ENCODE assay signal across 11 cellular contexts in genomic region chr19:10514211-10515145, GRCh38. TPM values are rescaled to one million over a fixed set of nuclear protein-coding genes. Genes with fewer than 3 reads are reported as not detected.
DNase-seq lines count a peak whose midpoint lies in the region; ATAC-seq, FAIRE-seq and TF ChIP-seq lines count a peak whose summit lies in the region.
"Had no signal": no experiment of that assay in that cellular context is flagged by ENCODE, and none has a peak within 500 bp of the region (broad histone marks: within the 10 kb centered on the region; RNA-seq: fewer than 3 reads in every experiment).

No MANE protein-coding gene starts in this region.

- CTCF ChIA-PET in activated CD8-positive, alpha-beta memory T cell treated with anti-CD3 and anti-CD28 coated beads, Interleukin-2, amount 10 ng/mL, durations not matched to agents 7 days and 5 days (lab: Charles Lee): interaction anchor here (4.8 kb wide), 1 partner anchor 37 kb away, joined by 13 read pairs; no protein-coding TSS in a partner anchor
- CTCF ChIA-PET in Caco-2 (lab: Charles Lee): interaction anchor here (0.6 kb wide), 1 partner anchor 28 kb away, joined by 6 read pairs; no protein-coding TSS in a partner anchor

- ATAC-seq in activated CD8-positive, alpha-beta memory T cell treated with anti-CD3 and anti-CD28 coated beads, Interleukin-2, amount 10 ng/mL, durations not matched to agents 7 days and 5 days: peak; percentile 65
- ATAC-seq: Panc1 had no signal

- peak overlapping the region; percentile 60 for H3K4me3 Mint-ChIP-seq in activated CD8-positive, alpha-beta memory T cell treated with anti-CD3 and anti-CD28 coated beads, Interleukin-2, amount 10 ng/mL, durations not matched to agents 7 days and 5 days
- H3K4me3 Mint-ChIP-seq in glutamatergic neuron (ENCODE audit: unreplicated experiment): no peak overlapping the region
- no peak overlapping the region for H3K4me3 Mint-ChIP-seq in Caco-2 (ENCODE audit: unreplicated experiment)

- WGBS in small intestine, 3 donors: 6 to 13% (median 8%) methylated on average over 103 to 107 of the region's 107 CpGs

- intact Hi-C loops in Caco-2 (cut with micrococcal nuclease; ENCODE audit: unreplicated experiment): no loop called here

- POLR2A ChIA-PET in Caco-2 (lab: Charles Lee): no interaction called here

- no peaks in the 10 kb centered on the region for H3K9me3 ChIP-seq in small intestine (ENCODE audit: control insufficient read depth, low read depth)
- H3K9me3 ChIP-seq in Caco-2: no peaks in the 10 kb centered on the region

- peaks cover 64% of the 10 kb centered on the region for H3K27me3 Mint-ChIP-seq in activated CD8-positive, alpha-beta memory T cell treated with anti-CD3 and anti-CD28 coated beads, Interleukin-2, amount 10 ng/mL, durations not matched to agents 7 days and 5 days
- H3K27me3 Mint-ChIP-seq in glutamatergic neuron (ENCODE audit: unreplicated experiment) (peaks cover 32% of the 10 kb centered on the region), Caco-2 (ENCODE audit: insufficient read depth, unreplicated experiment) (peaks cover 5% of the 10 kb centered on the region)

- H3K4me1 ChIP-seq in small intestine (ENCODE audit: control insufficient read depth in 2 of 2, insufficient read depth in 1 of 2, low read depth in 1 of 2, low read length in 1 of 2) (no peaks in the 10 kb centered on the region), Caco-2 (peaks cover 13% of the 10 kb centered on the region)

- no peaks in the 10 kb centered on the region for H3K36me3 ChIP-seq in small intestine (ENCODE audit: control insufficient read depth in 2 of 2, insufficient read depth in 2 of 2, low read length in 2 of 2)
- H3K36me3 ChIP-seq in Caco-2 (ENCODE audit: control insufficient read depth, insufficient read depth, low read length): no peaks in the 10 kb centered on the region

- H3K9me3 Mint-ChIP-seq in activated CD8-positive, alpha-beta memory T cell treated with anti-CD3 and anti-CD28 coated beads, Interleukin-2, amount 10 ng/mL, durations not matched to agents 7 days and 5 days (ENCODE audit: low read depth): no peaks in the 10 kb centered on the region
- peaks cover 5% of the 10 kb centered on the region for H3K9me3 Mint-ChIP-seq in glutamatergic neuron (ENCODE audit: unreplicated experiment)
- no peaks in the 10 kb centered on the region for H3K9me3 Mint-ChIP-seq in Caco-2 (ENCODE audit: unreplicated experiment)

- H3K27ac ChIP-seq in small intestine (ENCODE audit: low read depth in 1 of 2, low read length in 1 of 2): no peak overlapping the region

- TF ChIP-seq CTCF in GM20000 (IDR thresholded peaks at IDR 0.05; ENCODE audit: extremely low read depth, missing control alignments) (no peak), glutamatergic neuron (IDR thresholded peaks at IDR 0.05; ENCODE audit: partially characterized antibody, unreplicated experiment) (peak; percentile 52), Caco-2 (IDR thresholded peaks at IDR 0.05; ENCODE audit: insufficient read depth in 1 of 2, low read depth in 1 of 2, low read length in 1 of 2, severe bottlenecking in 1 of 2, unreplicated experiment in 1 of 2) (no peak)

- no peak overlapping the region for H3K27ac Mint-ChIP-seq in activated CD8-positive, alpha-beta memory T cell treated with anti-CD3 and anti-CD28 coated beads, Interleukin-2, amount 10 ng/mL, durations not matched to agents 7 days and 5 days
- H3K27ac Mint-ChIP-seq in glutamatergic neuron (ENCODE audit: unreplicated experiment) (no peak overlapping the region), Caco-2 (ENCODE audit: unreplicated experiment) (no peak overlapping the region)

- H3K27me3 ChIP-seq in small intestine (ENCODE audit: control insufficient read depth in 2 of 2, insufficient read depth in 2 of 2, low read length in 2 of 2) (peaks cover 15 to 51% of the 10 kb centered on the region in 2 donors), Caco-2 (replicated peaks; ENCODE audit: control insufficient read depth, insufficient read depth, low read length) (no peaks in the 10 kb centered on the region)

- DNase-seq in GM20000 (ENCODE audit: low spot score) (peak; percentile 63), glutamatergic neuron (peak; percentile 75), NCI-H510A (lab: John Stamatoyannopoulos, UW) (no peak), small intestine (no peak), Caco-2 (no peak), NCI-H82 treated with DMSO at 0.1 percent for 48 hours (lab: John Stamatoyannopoulos, UW; ENCODE audit: unreplicated experiment) (no peak)
- peak; percentile 67 for DNase-seq in activated CD8-positive, alpha-beta memory T cell treated with anti-CD3 and anti-CD28 coated beads, Interleukin-2, amount 10 ng/mL, durations not matched to agents 7 days and 5 days
- DNase-seq in stimulated activated CD4-positive, alpha-beta T cell treated with anti-CD3 and anti-CD28 coated beads, Interleukin-1b, Interleukin-23, amount 100 ng/mL, for 48 hours: peak; percentile 32
- DNase-seq: stimulated activated naive CD4-positive, alpha-beta T cell treated with Interleukin-2 at 50 U/mL for 16 hours had no signal

- no peak for FAIRE-seq in small intestine (lab: Jason Lieb, UNC)

- H3K4me3 ChIP-seq in small intestine (ENCODE audit: low read depth in 1 of 2, low read length in 2 of 2): no peak overlapping the region
- H3K4me3 ChIP-seq in Caco-2 (ENCODE audit: low read depth, low read length): no peak overlapping the region

- H3K4me1 Mint-ChIP-seq in activated CD8-positive, alpha-beta memory T cell treated with anti-CD3 and anti-CD28 coated beads, Interleukin-2, amount 10 ng/mL, durations not matched to agents 7 days and 5 days: peaks cover 46% of the 10 kb centered on the region
- H3K4me1 Mint-ChIP-seq in glutamatergic neuron (ENCODE audit: low read depth, unreplicated experiment) (peaks cover 10% of the 10 kb centered on the region), Caco-2 (ENCODE audit: low read depth, unreplicated experiment) (peaks cover 8% of the 10 kb centered on the region)

- BruUV-seq in Caco-2 (replicated peaks; lab: Mats Ljungman, UMichigan): no TSS peak

- no peaks in the 10 kb centered on the region for H3K36me3 Mint-ChIP-seq in activated CD8-positive, alpha-beta memory T cell treated with anti-CD3 and anti-CD28 coated beads, Interleukin-2, amount 10 ng/mL, durations not matched to agents 7 days and 5 days
- H3K36me3 Mint-ChIP-seq in glutamatergic neuron (ENCODE audit: unreplicated experiment) (peaks cover 5% of the 10 kb centered on the region), Caco-2 (ENCODE audit: insufficient read depth, unreplicated experiment) (no peaks in the 10 kb centered on the region)

RNA-seq across cellular contexts. Expression of gene S1PR5, which starts 2.8 kb away (rescaled TPM):
- 1 to 10 TPM in 1 of 2 experiments, under 1 TPM in 1; 0.14 to 1.4 TPM for total RNA-seq in activated CD8-positive, alpha-beta memory T cell treated with anti-CD3 and anti-CD28 coated beads, Interleukin-2, amount 10 ng/mL, durations not matched to agents 7 days and 5 days
- total RNA-seq in glutamatergic neuron (ENCODE audit: unreplicated experiment) (not detected), Caco-2 (2022) (0.57 and 0.67 TPM in 2 replicates)
- under 1 TPM in 1 of 3 donors, not detected in 2; 0.09 TPM for polyA plus RNA-seq in small intestine
- total RNA-seq: pulmonary artery endothelial cell had no signal

RNA-seq across cellular contexts. Expression of gene KEAP1, which starts 11.3 kb away (rescaled TPM):
- 100 to 1,000 TPM in 1 of 2 experiments, 10 to 100 TPM in 1; 99.8 to 104 TPM for total RNA-seq in activated CD8-positive, alpha-beta memory T cell treated with anti-CD3 and anti-CD28 coated beads, Interleukin-2, amount 10 ng/mL, durations not matched to agents 7 days and 5 days
- total RNA-seq in glutamatergic neuron (ENCODE audit: unreplicated experiment) (44.1 TPM), Caco-2 (2022) (73.0 and 77.7 TPM in 2 replicates)
- 10 to 100 TPM; 44.0 to 73.8 (median 68.9) TPM for polyA plus RNA-seq in small intestine

RNA-seq across cellular contexts. Expression of gene ATG4D, which starts 29.2 kb away (rescaled TPM):
- 10 to 100 TPM; 48.3 to 57.8 TPM for total RNA-seq in activated CD8-positive, alpha-beta memory T cell treated with anti-CD3 and anti-CD28 coated beads, Interleukin-2, amount 10 ng/mL, durations not matched to agents 7 days and 5 days
- total RNA-seq in glutamatergic neuron (ENCODE audit: unreplicated experiment): 56.1 TPM
- 100 to 1,000 TPM in 2 of 3 donors, 10 to 100 TPM in 1; 49.0 to 181 (median 161) TPM for polyA plus RNA-seq in small intestine
- total RNA-seq in Caco-2 (2022): 34.3 and 34.6 TPM in 2 replicates

RNA-seq across cellular contexts. Expression of gene KRI1, which starts 51.3 kb away (rescaled TPM):
- 10 to 100 TPM; 68.1 to 72.2 TPM for total RNA-seq in activated CD8-positive, alpha-beta memory T cell treated with anti-CD3 and anti-CD28 coated beads, Interleukin-2, amount 10 ng/mL, durations not matched to agents 7 days and 5 days
- total RNA-seq in glutamatergic neuron (ENCODE audit: unreplicated experiment): 24.1 TPM
- polyA plus RNA-seq in small intestine: 10 to 100 TPM; 14.8 to 18.2 (median 18.1) TPM
- 27.0 and 27.5 TPM in 2 replicates for total RNA-seq in Caco-2 (2022)

RNA-seq across cellular contexts. Expression of gene CDKN2D, which starts 54.3 kb away (rescaled TPM):
- 10 to 100 TPM; 40.9 to 73.3 TPM for total RNA-seq in activated CD8-positive, alpha-beta memory T cell treated with anti-CD3 and anti-CD28 coated beads, Interleukin-2, amount 10 ng/mL, durations not matched to agents 7 days and 5 days
- 68.3 TPM for total RNA-seq in glutamatergic neuron (ENCODE audit: unreplicated experiment)
- polyA plus RNA-seq in small intestine: 10 to 100 TPM; 13.0 to 19.0 (median 15.4) TPM
- 5.0 and 5.8 TPM in 2 replicates for total RNA-seq in Caco-2 (2022)

Comparison
In these comparisons a context has a peak if more than half of its experiments do, and no peak if none do; other contexts are left out.
1. DNase-seq: peak in GM20000 (single experiment), activated CD8-positive, alpha-beta memory T cell treated with anti-CD3 and anti-CD28 coated beads, Interleukin-2, amount 10 ng/mL, durations not matched to agents 7 days and 5 days (single experiment), glutamatergic neuron (single experiment) and stimulated activated CD4-positive, alpha-beta T cell treated with anti-CD3 and anti-CD28 coated beads, Interleukin-1b, Interleukin-23, amount 100 ng/mL, for 48 hours (single experiment); none in NCI-H510A (single experiment), small intestine (single experiment), Caco-2 (0 of 2) and NCI-H82 treated with DMSO at 0.1 percent for 48 hours (single experiment).